8 cellular contexts compared by ENCODE assay signal in genomic region chr2:64945973-64946736, GRCh38. TPM values are rescaled to one million over a fixed set of nuclear protein-coding genes. Genes with fewer than 3 reads are reported as not detected.
A peak's percentile ranks its signal among the peaks of the same experiment; 100 is the strongest.
DNase-seq lines count a peak whose midpoint lies in the region; ATAC-seq and TF ChIP-seq lines count a peak whose summit lies in the region.

No MANE protein-coding gene starts in this region.

- H3K4me3 ChIP-seq in KMS-11 (IDR thresholded peaks at IDR 0.05; ENCODE audit: insufficient read depth, low read depth, low read length) (peak overlapping the region; percentile 40), lower lobe of right lung (peak overlapping the region; percentile 4)

- H3K27me3 ChIP-seq in KMS-11 (ENCODE audit: insufficient read depth, low read depth) (no peaks in the 10 kb centered on the region), lower lobe of right lung (ENCODE audit: low read depth) (no peaks in the 10 kb centered on the region)

- CTCF ChIA-PET in activated CD8-positive, alpha-beta memory T cell treated with anti-CD3 and anti-CD28 coated beads, Interleukin-2, amount 10 ng/mL, durations not matched to agents 7 days and 5 days (lab: Charles Lee): interaction anchor here (0.7 to 4.1 kb wide), 10 partner anchors 11 to 109 kb away, joined by 3 to 27 read pairs (median 4); partner anchors contain the start of gene SLC1A4

- no peaks in the 10 kb centered on the region for H3K27me3 Mint-ChIP-seq in activated CD8-positive, alpha-beta memory T cell treated with anti-CD3 and anti-CD28 coated beads, Interleukin-2, amount 10 ng/mL, durations not matched to agents 7 days and 5 days
- no peaks in the 10 kb centered on the region for H3K27me3 Mint-ChIP-seq in stimulated activated naive CD8-positive, alpha-beta T cell treated with anti-CD3 and anti-CD28 coated beads, Interleukin-15, Interleukin-2, amounts not matched to agents 100 ng/mL and 50 ng/mL, for 24 hours

- H4K20me1 ChIP-seq in KMS-11 (ENCODE audit: insufficient read depth): no peaks in the 10 kb centered on the region

- DNase-seq in GDM1 (lab: John Stamatoyannopoulos, UW) (peak; percentile 87), lower lobe of right lung (peak; percentile 61), cortex of kidney (lab: John Stamatoyannopoulos, UW) (no peak), cerebellum (ENCODE audit: low spot score) (no peak)
- peak; percentile 92 for DNase-seq in activated CD8-positive, alpha-beta memory T cell treated with anti-CD3 and anti-CD28 coated beads, Interleukin-2, amount 10 ng/mL, durations not matched to agents 7 days and 5 days

- TF ChIP-seq CTCF in KMS-11 (conservative IDR thresholded peaks at IDR 0.05; ENCODE audit: low read depth, low read length): no peak
- TF ChIP-seq CTCF in lower lobe of right lung (IDR thresholded peaks at IDR 0.05): no peak

- H3K4me2 ChIP-seq in KMS-11: peak overlapping the region; percentile 29

- H3K4me3 Mint-ChIP-seq in activated CD8-positive, alpha-beta memory T cell treated with anti-CD3 and anti-CD28 coated beads, Interleukin-2, amount 10 ng/mL, durations not matched to agents 7 days and 5 days: peak overlapping the region; percentile 69
- H3K4me3 Mint-ChIP-seq in stimulated activated naive CD8-positive, alpha-beta T cell treated with anti-CD3 and anti-CD28 coated beads, Interleukin-15, Interleukin-2, amounts not matched to agents 100 ng/mL and 50 ng/mL, for 24 hours: peak overlapping the region; percentile 70

- no peaks in the 10 kb centered on the region for H3K36me3 ChIP-seq in KMS-11 (ENCODE audit: insufficient read depth)
- no peaks in the 10 kb centered on the region for H3K36me3 ChIP-seq in lower lobe of right lung

- intact Hi-C loops in lower lobe of right lung (cut with DNase I): no loop called here

- peak overlapping the region; percentile 95 for H3K27ac Mint-ChIP-seq in activated CD8-positive, alpha-beta memory T cell treated with anti-CD3 and anti-CD28 coated beads, Interleukin-2, amount 10 ng/mL, durations not matched to agents 7 days and 5 days
- H3K27ac Mint-ChIP-seq in stimulated activated naive CD8-positive, alpha-beta T cell treated with anti-CD3 and anti-CD28 coated beads, Interleukin-15, Interleukin-2, amounts not matched to agents 100 ng/mL and 50 ng/mL, for 24 hours: peak overlapping the region; percentile 78

- peak overlapping the region; percentile 42 for H2AFZ ChIP-seq in KMS-11 (ENCODE audit: low read depth)

- peak; percentile 96 for ATAC-seq in GM21528 (IDR thresholded peaks at IDR 0.05; ENCODE audit: low FRiP score, unreplicated experiment)
- ATAC-seq in activated CD8-positive, alpha-beta memory T cell treated with anti-CD3 and anti-CD28 coated beads, Interleukin-2, amount 10 ng/mL, durations not matched to agents 7 days and 5 days: peak; percentile 95
- ATAC-seq in lower lobe of right lung: peak; percentile 65 to 69

- H3K9me3 ChIP-seq in lower lobe of right lung: no peaks in the 10 kb centered on the region

- no peaks in the 10 kb centered on the region for H3K79me2 ChIP-seq in KMS-11 (ENCODE audit: insufficient read depth, low read depth)

- H3K4me1 ChIP-seq in KMS-11 (ENCODE audit: low read depth, poor library complexity, severe bottlenecking) (peaks cover 63% of the 10 kb centered on the region), lower lobe of right lung (peaks cover 7% of the 10 kb centered on the region)

- H3K27ac ChIP-seq in KMS-11: peak overlapping the region; percentile 56
- no peak overlapping the region for H3K27ac ChIP-seq in lower lobe of right lung

- peak overlapping the region; percentile 33; the same call in 1 of the 2 replicates for H3K9ac ChIP-seq in KMS-11

- peaks cover 10% of the 10 kb centered on the region for H3K36me3 Mint-ChIP-seq in activated CD8-positive, alpha-beta memory T cell treated with anti-CD3 and anti-CD28 coated beads, Interleukin-2, amount 10 ng/mL, durations not matched to agents 7 days and 5 days
- no peaks in the 10 kb centered on the region for H3K36me3 Mint-ChIP-seq in stimulated activated naive CD8-positive, alpha-beta T cell treated with anti-CD3 and anti-CD28 coated beads, Interleukin-15, Interleukin-2, amounts not matched to agents 100 ng/mL and 50 ng/mL, for 24 hours (ENCODE audit: low read depth)

- H3K4me1 Mint-ChIP-seq in activated CD8-positive, alpha-beta memory T cell treated with anti-CD3 and anti-CD28 coated beads, Interleukin-2, amount 10 ng/mL, durations not matched to agents 7 days and 5 days: peaks cover 58% of the 10 kb centered on the region
- peaks cover 49% of the 10 kb centered on the region for H3K4me1 Mint-ChIP-seq in stimulated activated naive CD8-positive, alpha-beta T cell treated with anti-CD3 and anti-CD28 coated beads, Interleukin-15, Interleukin-2, amounts not matched to agents 100 ng/mL and 50 ng/mL, for 24 hours (ENCODE audit: low read depth)

- no peaks in the 10 kb centered on the region for H3K9me3 Mint-ChIP-seq in activated CD8-positive, alpha-beta memory T cell treated with anti-CD3 and anti-CD28 coated beads, Interleukin-2, amount 10 ng/mL, durations not matched to agents 7 days and 5 days (ENCODE audit: low read depth)
- no peaks in the 10 kb centered on the region for H3K9me3 Mint-ChIP-seq in stimulated activated naive CD8-positive, alpha-beta T cell treated with anti-CD3 and anti-CD28 coated beads, Interleukin-15, Interleukin-2, amounts not matched to agents 100 ng/mL and 50 ng/mL, for 24 hours

RNA-seq across cellular contexts. Expression of gene SLC1A4, which starts 43.0 kb away (rescaled TPM):
- 100 to 1,000 TPM in 1 of 2 experiments, 10 to 100 TPM in 1; 61.7 to 113 TPM for total RNA-seq in activated CD8-positive, alpha-beta memory T cell treated with anti-CD3 and anti-CD28 coated beads, Interleukin-2, amount 10 ng/mL, durations not matched to agents 7 days and 5 days
- total RNA-seq in lower lobe of right lung (9.7 TPM), cerebellum (44.3 TPM)

Comparison
In these comparisons a context has a peak if more than half of its experiments do, and no peak if none do; other contexts are left out.
1. DNase-seq: peak in GDM1 (single experiment), activated CD8-positive, alpha-beta memory T cell treated with anti-CD3 and anti-CD28 coated beads, Interleukin-2, amount 10 ng/mL, durations not matched to agents 7 days and 5 days (single experiment) and lower lobe of right lung (single experiment); none in cortex of kidney (single experiment) and cerebellum (single experiment).
2. Peak in every context shown above with its lines, with median percentiles within 50 percentile points of each other: ATAC-seq.